Comparison of ENCODE assay signal across 8 cellular contexts in the genomic region with DNA sequence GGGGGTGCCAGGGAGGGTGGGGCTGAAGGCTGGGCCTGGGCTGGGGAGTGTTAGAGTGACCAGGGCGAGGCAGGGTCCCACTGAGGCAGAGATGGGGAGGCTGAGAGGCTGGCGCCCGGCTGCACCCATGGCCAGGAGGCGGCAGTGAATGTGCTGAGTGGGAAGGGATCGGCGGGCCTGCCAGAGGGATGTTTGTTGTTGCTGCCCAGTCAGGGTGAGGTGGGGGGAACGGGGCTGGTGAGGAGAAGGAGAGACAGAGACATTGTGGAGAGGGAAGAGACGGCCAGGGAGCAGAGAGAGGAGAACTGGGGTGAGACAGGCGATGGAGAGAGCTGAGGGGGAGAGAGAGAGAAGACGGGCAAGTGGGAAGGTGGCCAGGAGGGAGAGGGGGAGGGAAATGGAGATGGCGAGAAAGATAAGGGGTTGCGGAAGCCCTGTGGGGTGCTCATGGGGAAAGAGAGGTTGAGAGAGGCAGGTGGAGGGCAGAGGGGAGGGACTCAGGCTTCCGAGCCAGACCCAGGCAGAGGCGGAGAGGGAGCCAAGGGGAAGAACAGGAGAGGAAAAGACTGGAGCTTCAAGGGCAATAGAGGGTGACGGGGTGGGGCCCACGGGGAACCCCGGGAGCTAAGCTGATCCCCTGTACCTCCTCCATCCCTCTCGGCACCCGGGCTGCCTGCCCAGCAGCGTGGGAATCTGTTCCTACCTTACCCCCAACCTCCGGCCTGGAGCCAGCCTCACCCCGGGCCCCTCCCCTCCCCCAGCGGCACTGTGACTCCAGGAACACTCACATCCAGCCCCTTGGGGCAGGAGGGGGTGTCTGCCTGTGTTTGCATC. TPM values are rescaled to one million over a fixed set of nuclear protein-coding genes. Genes with fewer than 3 reads are reported as not detected.
DNase-seq lines count a peak whose midpoint lies in the region; ATAC-seq and TF ChIP-seq lines count a peak whose summit lies in the region.

No MANE protein-coding gene starts in this region.

- H3K27ac Mint-ChIP-seq in activated naive CD4-positive, alpha-beta T cell treated with anti-CD3 and anti-CD28 coated beads, Interleukin-2, amount 10 ng/mL, durations not matched to agents 7 days and 5 days: peak overlapping the region; percentile 78

- H3K9me2 ChIP-seq in DOHH2 (replicated peaks; ENCODE audit: control insufficient read depth, low read length): no peaks in the 10 kb centered on the region

- H3K4me3 Mint-ChIP-seq in activated naive CD4-positive, alpha-beta T cell treated with anti-CD3 and anti-CD28 coated beads, Interleukin-2, amount 10 ng/mL, durations not matched to agents 7 days and 5 days: peak overlapping the region; percentile 81

- H4K20me1 ChIP-seq in DOHH2 (ENCODE audit: control insufficient read depth, insufficient read depth, low read depth, low read length): no peaks in the 10 kb centered on the region

- no peaks in the 10 kb centered on the region for H3K9me3 ChIP-seq in DOHH2 (ENCODE audit: control insufficient read depth, insufficient read depth, low read length)
- H3K9me3 ChIP-seq in left ventricle myocardium inferior (replicated peaks): no peaks in the 10 kb centered on the region

- no peaks in the 10 kb centered on the region for H3K27me3 Mint-ChIP-seq in activated naive CD4-positive, alpha-beta T cell treated with anti-CD3 and anti-CD28 coated beads, Interleukin-2, amount 10 ng/mL, durations not matched to agents 7 days and 5 days

- H3K27ac ChIP-seq in DOHH2 (ENCODE audit: low read depth, low read length) (no peak overlapping the region), left ventricle myocardium inferior (replicated peaks) (peak overlapping the region; percentile 93)

- ATAC-seq in sciatic nerve (peak; percentile 67), HG03108 (IDR thresholded peaks at IDR 0.05; ENCODE audit: unreplicated experiment) (no peak)

- H3K4me1 Mint-ChIP-seq in activated naive CD4-positive, alpha-beta T cell treated with anti-CD3 and anti-CD28 coated beads, Interleukin-2, amount 10 ng/mL, durations not matched to agents 7 days and 5 days: peaks cover 30% of the 10 kb centered on the region

- no peaks in the 10 kb centered on the region for H3K9me3 Mint-ChIP-seq in activated naive CD4-positive, alpha-beta T cell treated with anti-CD3 and anti-CD28 coated beads, Interleukin-2, amount 10 ng/mL, durations not matched to agents 7 days and 5 days

- TF ChIP-seq CTCF in DOHH2 (IDR thresholded peaks at IDR 0.05; ENCODE audit: low read depth, low read length, poor library complexity, severe bottlenecking): no peak
- peak; percentile 12 for TF ChIP-seq CTCF in left ventricle myocardium inferior (IDR thresholded peaks at IDR 0.05; ENCODE audit: borderline replicate concordance)

- no peaks in the 10 kb centered on the region for H3K79me2 ChIP-seq in DOHH2 (ENCODE audit: control insufficient read depth, low read length)

- H3K36me3 Mint-ChIP-seq in activated naive CD4-positive, alpha-beta T cell treated with anti-CD3 and anti-CD28 coated beads, Interleukin-2, amount 10 ng/mL, durations not matched to agents 7 days and 5 days: peaks cover 18% of the 10 kb centered on the region

- peak; percentile 72 for DNase-seq in NCI-H510A treated with DMSO at 0.1 percent for 48 hours (lab: John Stamatoyannopoulos, UW)
- DNase-seq in activated naive CD4-positive, alpha-beta T cell treated with anti-CD3 and anti-CD28 coated beads, Interleukin-2, amount 10 ng/mL, durations not matched to agents 7 days and 5 days: peak; percentile 47
- DNase-seq in left ventricle myocardium inferior: peak; percentile 58
- peak; percentile 68 for DNase-seq in sciatic nerve (ENCODE audit: low spot score)
- no peak for DNase-seq in NCI-H1436 treated with DMSO at 0.1 percent for 48 hours (lab: John Stamatoyannopoulos, UW)
- no peak for DNase-seq in superior temporal gyrus (ENCODE audit: extremely low spot score)

- CTCF ChIA-PET in activated naive CD4-positive, alpha-beta T cell treated with anti-CD3 and anti-CD28 coated beads, Interleukin-2, amount 10 ng/mL, durations not matched to agents 7 days and 5 days (lab: Charles Lee): interaction anchor here (0.8 to 2.3 kb wide), 3 partner anchors 11 to 32 kb away, joined by 3 to 10 read pairs (median 5); a partner anchor contains a TSS

- H3K4me1 ChIP-seq in DOHH2 (ENCODE audit: control insufficient read depth, low read length): peaks cover 17% of the 10 kb centered on the region
- H3K4me1 ChIP-seq in left ventricle myocardium inferior: peaks cover 80% of the 10 kb centered on the region

- no peaks in the 10 kb centered on the region for H3K27me3 ChIP-seq in DOHH2 (ENCODE audit: control insufficient read depth, low read length)
- no peaks in the 10 kb centered on the region for H3K27me3 ChIP-seq in left ventricle myocardium inferior (ENCODE audit: low read depth)

- intact Hi-C loops in left ventricle myocardium inferior (cut with micrococcal nuclease): no loop called here
- intact Hi-C loops in sciatic nerve (cut with DNase I): no loop called here

- H3K4me2 ChIP-seq in DOHH2 (ENCODE audit: low read length): peak overlapping the region; percentile 26; the same call in 1 of the 2 replicates

- no peaks in the 10 kb centered on the region for H3F3A ChIP-seq in DOHH2 (ENCODE audit: control insufficient read depth, insufficient read depth)

- peaks cover 25% of the 10 kb centered on the region for H3K36me3 ChIP-seq in DOHH2 (ENCODE audit: control insufficient read depth, low read length)
- peaks cover 41% of the 10 kb centered on the region for H3K36me3 ChIP-seq in left ventricle myocardium inferior

- H3K4me3 ChIP-seq in DOHH2 (ENCODE audit: low read length) (no peak overlapping the region), left ventricle myocardium inferior (peak overlapping the region; percentile 74)

RNA-seq across cellular contexts. Expression of a gene that starts 0.7 kb away (rescaled TPM):
- total RNA-seq in left ventricle myocardium inferior (10.3 TPM), sciatic nerve (6.1 TPM)

RNA-seq across cellular contexts. Expression of a gene that starts 11.8 kb away (rescaled TPM):
- total RNA-seq in left ventricle myocardium inferior (125 TPM), sciatic nerve (33.9 TPM)

RNA-seq across cellular contexts. Expression of a gene that starts 15.1 kb away (rescaled TPM):
- total RNA-seq in left ventricle myocardium inferior (not detected), sciatic nerve (not detected)

RNA-seq across cellular contexts. Expression of a gene that starts 30.2 kb away (rescaled TPM):
- total RNA-seq in left ventricle myocardium inferior (51.0 TPM), sciatic nerve (24.2 TPM)

RNA-seq across cellular contexts. Expression of a gene that starts 30.7 kb away (rescaled TPM):
- total RNA-seq in left ventricle myocardium inferior: 17.4 TPM
- 12.0 TPM for total RNA-seq in sciatic nerve

Comparison
In these comparisons a context has a peak if more than half of its experiments do, and no peak if none do; other contexts are left out.
1. DNase-seq: peak in NCI-H510A treated with DMSO at 0.1 percent for 48 hours (single experiment), activated naive CD4-positive, alpha-beta T cell treated with anti-CD3 and anti-CD28 coated beads, Interleukin-2, amount 10 ng/mL, durations not matched to agents 7 days and 5 days (single experiment), left ventricle myocardium inferior (single experiment) and sciatic nerve (single experiment); none in NCI-H1436 treated with DMSO at 0.1 percent for 48 hours (single experiment) and superior temporal gyrus (single experiment).